24 cellular contexts compared by ENCODE assay signal in the genomic region with DNA sequence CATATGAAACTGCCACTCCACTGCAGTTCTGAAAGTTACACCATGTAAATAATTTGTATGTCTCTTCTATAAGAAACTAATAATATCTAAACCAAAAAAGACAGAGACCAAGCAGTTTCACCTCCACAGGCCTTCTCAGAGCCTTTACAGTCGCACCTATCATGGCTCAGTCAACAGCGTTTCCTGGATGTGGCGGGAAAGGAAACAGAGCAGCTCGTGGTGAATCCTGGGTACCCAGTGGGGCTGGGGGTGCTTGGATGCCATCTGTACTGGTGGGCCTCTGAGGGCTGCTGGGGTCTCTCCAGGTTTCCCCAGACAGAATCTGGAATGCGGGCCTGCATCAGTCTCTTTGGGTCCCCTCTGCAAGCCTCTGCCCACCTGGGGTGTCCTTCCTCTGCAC.
"Had no signal": no experiment of that assay in that cellular context is flagged by ENCODE, and none has a peak within 500 bp of the region (broad histone marks: within the 10 kb centered on the region; RNA-seq: fewer than 3 reads in every experiment).

No MANE protein-coding gene starts in this region.

- DNase-seq: activated CD4-positive, alpha-beta T cell treated with anti-CD3 and anti-CD28 coated beads for 48 hours; activated CD4-positive, alpha-beta T cell treated with anti-CD3 and anti-CD28 coated beads, Interleukin-2, amount 50 U/mL, for 4 hours; activated CD4-positive, CD25-positive, alpha-beta regulatory T cell treated with anti-CD3 and anti-CD28 coated beads, Interleukin-2, amount 50 U/mL, for 72 hours; activated CD8-positive, alpha-beta memory T cell treated with anti-CD3 and anti-CD28 coated beads, Interleukin-2, amount 50 U/mL, for 48 hours; activated CD8-positive, alpha-beta T cell treated with anti-CD3 and anti-CD28 coated beads, Interleukin-2, amount 10 ng/mL, durations not matched to agents 7 days and 5 days; activated naive CD4-positive, alpha-beta T cell treated with anti-CD3 and anti-CD28 coated beads, Interleukin-2, amount 50 U/mL, for 16 hours; activated T-cell treated with anti-CD3 and anti-CD28 coated beads, Interleukin-2, amount 50 U/mL, for 1 hour; amniotic stem cell; Kasumi-1; NCI-H1048; NCI-H146; NCI-H187 treated with DMSO at 0.1 percent for 48 hours; NCI-H2081 treated with DMSO at 0.1 percent for 48 hours; NCI-H2171; NCI-H226; NCI-H526; NCI-H774; RPMI8226; SIG-M5; T-helper 17 cell; T-helper 9 cell had no signal

- H3K36me3 ChIP-seq: ascending aorta had no signal

- H3K27ac ChIP-seq: ascending aorta had no signal

- H3K4me3 ChIP-seq: ascending aorta had no signal

- ATAC-seq: activated CD8-positive, alpha-beta T cell treated with anti-CD3 and anti-CD28 coated beads, Interleukin-2, amount 10 ng/mL, durations not matched to agents 7 days and 5 days; Panc1; T-helper 17 cell; WTC11 had no signal

- H3K4me1 ChIP-seq: ascending aorta had no signal

- H3K9me3 ChIP-seq: ascending aorta had no signal

- H3K27me3 ChIP-seq: ascending aorta had no signal
